ENCODE assay signal across 8 cellular contexts in the genomic region with DNA sequence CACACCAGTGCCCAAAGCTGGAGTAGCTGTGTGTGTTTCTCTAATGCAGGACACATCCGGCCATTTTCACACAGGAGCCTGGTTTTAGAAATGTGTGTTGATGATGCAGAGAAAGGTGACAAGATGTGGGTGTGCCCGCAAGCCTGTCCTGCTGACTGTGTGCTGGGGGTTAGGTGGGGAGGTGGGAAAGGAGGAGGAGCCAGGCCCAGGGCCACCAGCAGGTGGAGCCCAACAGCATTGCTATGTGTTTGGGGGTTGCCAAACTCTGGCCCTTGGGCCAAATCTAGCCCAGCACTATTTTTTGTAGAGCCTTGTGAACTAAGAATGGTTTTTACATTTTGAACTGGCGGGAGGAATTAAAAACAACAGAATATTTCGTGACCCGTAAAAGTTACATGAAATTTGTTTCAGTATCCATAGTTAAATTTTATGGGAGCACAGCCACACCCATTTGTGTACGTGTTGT.
A peak's percentile ranks its signal among the peaks of the same experiment; 100 is the strongest.
DNase-seq lines count a peak whose midpoint lies in the region; ATAC-seq and TF ChIP-seq lines count a peak whose summit lies in the region.

No MANE protein-coding gene starts in this region.

- H3K4me1 Mint-ChIP-seq in natural killer cell treated with Interleukin-12 subunit alpha and Interleukin-12 subunit beta and Interleukin-15 and Interleukin-18, amount 100 ng/mL, for 72 hours (ENCODE audit: low read depth in 2 of 2) = peaks cover 57 to 77% of the 10 kb centered on the region in 2 donors

- DNase-seq in Daoy (ENCODE audit: low read depth) = peak; percentile 75
- peak; percentile 39 for DNase-seq in UCSD-AML1 (lab: John Stamatoyannopoulos, UW; ENCODE audit: unreplicated experiment)
- DNase-seq in choroid plexus epithelial cell (ENCODE audit: low read depth) = no peak
- DNase-seq in natural killer cell treated with Interleukin-12 subunit alpha and Interleukin-12 subunit beta and Interleukin-15 and Interleukin-18, amount 100 ng/mL, for 72 hours (ENCODE audit: low spot score) = peak; percentile 90
- no peak for DNase-seq in NCI-H510A (lab: John Stamatoyannopoulos, UW)
- DNase-seq in AG08396 (ENCODE audit: low spot score) = no peak
- DNase-seq in hippocampal formation (lab: John Stamatoyannopoulos, UW) = no peak

- ATAC-seq in HG02759 (IDR thresholded peaks at IDR 0.05; ENCODE audit: unreplicated experiment) = peak; percentile 64
- ATAC-seq in natural killer cell treated with Interleukin-12 subunit alpha and Interleukin-12 subunit beta and Interleukin-15 and Interleukin-18, amount 100 ng/mL, for 72 hours = peak; percentile 94 to 96

- peak overlapping the region; percentile 82 for H3K4me3 Mint-ChIP-seq in natural killer cell treated with Interleukin-12 subunit alpha and Interleukin-12 subunit beta and Interleukin-15 and Interleukin-18, amount 100 ng/mL, for 72 hours

- H3K4me3 ChIP-seq in choroid plexus epithelial cell (ENCODE audit: low read depth, low read length) = no peak overlapping the region

- H3K27me3 Mint-ChIP-seq in natural killer cell treated with Interleukin-12 subunit alpha and Interleukin-12 subunit beta and Interleukin-15 and Interleukin-18, amount 100 ng/mL, for 72 hours = no peaks in the 10 kb centered on the region

- no peaks in the 10 kb centered on the region for H3K9me3 Mint-ChIP-seq in natural killer cell treated with Interleukin-12 subunit alpha and Interleukin-12 subunit beta and Interleukin-15 and Interleukin-18, amount 100 ng/mL, for 72 hours

- H3K27ac Mint-ChIP-seq in natural killer cell treated with Interleukin-12 subunit alpha and Interleukin-12 subunit beta and Interleukin-15 and Interleukin-18, amount 100 ng/mL, for 72 hours = peak overlapping the region; percentile 96 to 99

- TF ChIP-seq CTCF in choroid plexus epithelial cell (conservative IDR thresholded peaks at IDR 0.05; ENCODE audit: low read depth, low read length) = peak; percentile 80

- peaks cover 3% of the 10 kb centered on the region for H3K36me3 Mint-ChIP-seq in natural killer cell treated with Interleukin-12 subunit alpha and Interleukin-12 subunit beta and Interleukin-15 and Interleukin-18, amount 100 ng/mL, for 72 hours

Comparison
In these comparisons a context has a peak if more than half of its experiments do, and no peak if none do; other contexts are left out.
1. DNase-seq: peak in Daoy (single experiment), UCSD-AML1 (single experiment) and natural killer cell treated with Interleukin-12 subunit alpha and Interleukin-12 subunit beta and Interleukin-15 and Interleukin-18, amount 100 ng/mL, for 72 hours (single experiment); none in choroid plexus epithelial cell (single experiment), NCI-H510A (single experiment), AG08396 (single experiment) and hippocampal formation (0 of 2).